Comparison of ENCODE assay signal across 17 cellular contexts in the genomic region with DNA sequence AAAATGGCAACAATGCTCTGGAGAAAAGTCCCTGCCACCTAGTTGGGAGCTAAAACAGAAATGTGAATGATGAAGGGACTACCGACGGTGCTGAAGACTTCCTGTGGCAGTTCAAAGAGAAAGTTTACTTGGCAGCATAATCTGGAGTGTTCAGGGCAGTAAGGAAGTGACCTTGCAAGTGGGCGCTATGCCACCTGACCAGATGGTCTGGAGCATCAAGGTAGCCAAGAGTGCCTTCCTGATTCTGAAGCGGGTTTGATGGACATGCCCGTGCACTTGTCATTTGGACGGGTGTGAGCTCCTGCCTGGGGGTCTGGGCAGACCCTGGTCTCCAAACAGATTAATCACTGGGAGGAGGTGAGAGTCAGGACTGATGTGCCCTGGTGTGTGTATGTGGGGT. TPM values are rescaled to one million over a fixed set of nuclear protein-coding genes. Genes with fewer than 3 reads are reported as not detected.
A peak's percentile ranks its signal among the peaks of the same experiment; 100 is the strongest.
DNase-seq lines count a peak whose midpoint lies in the region; ATAC-seq and TF ChIP-seq lines count a peak whose summit lies in the region.
"Had no signal": no experiment of that assay in that cellular context is flagged by ENCODE, and none has a peak within 500 bp of the region (broad histone marks: within the 10 kb centered on the region; RNA-seq: fewer than 3 reads in every experiment).

No MANE protein-coding gene starts in this region.

- peaks cover 13% of the 10 kb centered on the region for H3K79me1 ChIP-seq in neuronal stem cell (ENCODE audit: low read depth, low read length)

- H3K36me3 Mint-ChIP-seq in natural killer cell, result no peaks in the 10 kb centered on the region
- peaks cover 5% of the 10 kb centered on the region for H3K36me3 Mint-ChIP-seq in natural killer cell treated with Interleukin-12 subunit alpha and Interleukin-12 subunit beta and Interleukin-15 and Interleukin-18, amount 100 ng/mL, for 72 hours
- peaks cover 30% of the 10 kb centered on the region for H3K36me3 Mint-ChIP-seq in activated T-cell treated with anti-CD3 and anti-CD28 coated beads, Interleukin-2, amount 50 U/mL, for 24 hours (ENCODE audit: low read depth)

- no peak overlapping the region for H3K4me3 ChIP-seq in neuronal stem cell (ENCODE audit: low read length in 2 of 2)
- H3K4me3 ChIP-seq: SJSA1 had no signal

- DNase-seq in natural killer cell (no peak), cerebellar cortex (ENCODE audit: low spot score) (peak; percentile 68), neuronal stem cell (ENCODE audit: low spot score) (no peak), T1000 (lab: John Stamatoyannopoulos, UW) (no peak), HuH-7 (ENCODE audit: low spot score) (no peak)
- DNase-seq in natural killer cell treated with Interleukin-12 subunit alpha and Interleukin-12 subunit beta and Interleukin-15 and Interleukin-18, amount 100 ng/mL, for 72 hours (ENCODE audit: low spot score), result no peak
- no peak for DNase-seq in activated T-cell treated with anti-CD3 and anti-CD28 coated beads, Interleukin-2, amount 50 U/mL, for 24 hours
- DNase-seq: AML-193, Karpas-422, NCI-H1694, NCI-H2081, NCI-H2171 treated with DMSO at 0.1 percent for 48 hours, NCI-H526 had no signal

- peak overlapping the region; percentile 94 for H2AFZ ChIP-seq in neuronal stem cell (ENCODE audit: low read length)

- no peak overlapping the region for H3K23ac ChIP-seq in neuronal stem cell (ENCODE audit: low read depth, low read length, poor library complexity)

- no peak overlapping the region for H3K27ac Mint-ChIP-seq in natural killer cell
- no peak overlapping the region for H3K27ac Mint-ChIP-seq in natural killer cell treated with Interleukin-12 subunit alpha and Interleukin-12 subunit beta and Interleukin-15 and Interleukin-18, amount 100 ng/mL, for 72 hours
- no peak overlapping the region for H3K27ac Mint-ChIP-seq in activated T-cell treated with anti-CD3 and anti-CD28 coated beads, Interleukin-2, amount 50 U/mL, for 24 hours

- H3K27me3 Mint-ChIP-seq in natural killer cell (ENCODE audit: low read depth in 2 of 2), result peaks cover 22 to 43% of the 10 kb centered on the region in 2 donors
- H3K27me3 Mint-ChIP-seq in natural killer cell treated with Interleukin-12 subunit alpha and Interleukin-12 subunit beta and Interleukin-15 and Interleukin-18, amount 100 ng/mL, for 72 hours, result peaks cover 18 to 28% of the 10 kb centered on the region in 2 donors
- H3K27me3 Mint-ChIP-seq in activated T-cell treated with anti-CD3 and anti-CD28 coated beads, Interleukin-2, amount 50 U/mL, for 24 hours, result peaks cover 23% of the 10 kb centered on the region

- WGBS in neuronal stem cell (ENCODE audit: extremely low coverage in 2 of 2, insufficient read length in 2 of 2, insufficient replicate concordance in 1 of 2), 2 donors, result no CpG with 5 or more reads among the region's 6 CpGs

- H2AK5ac ChIP-seq in neuronal stem cell (ENCODE audit: low read depth, low read length), result no peak overlapping the region

- H3K4me1 Mint-ChIP-seq in natural killer cell, result peaks cover 5 to 23% of the 10 kb centered on the region in 2 donors
- peaks cover 8 to 14% of the 10 kb centered on the region in 2 donors for H3K4me1 Mint-ChIP-seq in natural killer cell treated with Interleukin-12 subunit alpha and Interleukin-12 subunit beta and Interleukin-15 and Interleukin-18, amount 100 ng/mL, for 72 hours (ENCODE audit: low read depth in 2 of 2)
- H3K4me1 Mint-ChIP-seq in activated T-cell treated with anti-CD3 and anti-CD28 coated beads, Interleukin-2, amount 50 U/mL, for 24 hours (ENCODE audit: low read depth), result peaks cover 25% of the 10 kb centered on the region

- H3K14ac ChIP-seq in neuronal stem cell (ENCODE audit: low read length), result no peak overlapping the region

- no peak overlapping the region for H3K18ac ChIP-seq in neuronal stem cell (ENCODE audit: low read length)

- peaks cover 4 to 10% of the 10 kb centered on the region in 2 donors for H3K4me1 ChIP-seq in neuronal stem cell (ENCODE audit: control insufficient read depth in 2 of 2, insufficient read depth in 1 of 2, low read depth in 1 of 2, low read length in 2 of 2)
- H3K4me1 ChIP-seq: SJSA1 had no signal

- no peak overlapping the region for H3K9ac ChIP-seq in neuronal stem cell (ENCODE audit: low read depth, low read length, poor library complexity)

- no peak overlapping the region for H3K4ac ChIP-seq in neuronal stem cell (ENCODE audit: low read length)

- no peak overlapping the region for H2BK12ac ChIP-seq in neuronal stem cell (ENCODE audit: low read length)

- intact Hi-C loops in natural killer cell (cut with micrococcal nuclease), result loop anchor here (5.0 to 10.0 kb wide), 2 partner anchors 913 to 1021 kb away; a partner anchor contains a TSS

- H2BK5ac ChIP-seq in neuronal stem cell (ENCODE audit: low read length), result no peak overlapping the region

- H2BK15ac ChIP-seq in neuronal stem cell (ENCODE audit: low read length), result no peak overlapping the region

- H3K4me2 ChIP-seq in neuronal stem cell (ENCODE audit: insufficient read depth, low read length, poor library complexity, severe bottlenecking), result no peak overlapping the region

- no peaks in the 10 kb centered on the region for H3K9me3 Mint-ChIP-seq in natural killer cell
- H3K9me3 Mint-ChIP-seq in natural killer cell treated with Interleukin-12 subunit alpha and Interleukin-12 subunit beta and Interleukin-15 and Interleukin-18, amount 100 ng/mL, for 72 hours, result no peaks in the 10 kb centered on the region
- H3K9me3 Mint-ChIP-seq in activated T-cell treated with anti-CD3 and anti-CD28 coated beads, Interleukin-2, amount 50 U/mL, for 24 hours, result peaks cover 15% of the 10 kb centered on the region

- no peak overlapping the region for H4K8ac ChIP-seq in neuronal stem cell (ENCODE audit: low read depth, low read length)

- H3K27ac ChIP-seq in neuronal stem cell (replicated peaks; ENCODE audit: low read length), result no peak overlapping the region
- H3K27ac ChIP-seq: C4-2B, SJSA1 had no signal

- H2BK120ac ChIP-seq in neuronal stem cell (ENCODE audit: low read depth, low read length), result no peak overlapping the region

- H3K36me3 ChIP-seq in neuronal stem cell (replicated peaks in 1 of 2; ENCODE audit: control insufficient read depth in 2 of 2, insufficient read depth in 2 of 2, low read length in 2 of 2), result peaks cover 11 to 21% of the 10 kb centered on the region in 2 donors

- peak overlapping the region; percentile 94 for H3K4me3 Mint-ChIP-seq in natural killer cell
- H3K4me3 Mint-ChIP-seq in natural killer cell treated with Interleukin-12 subunit alpha and Interleukin-12 subunit beta and Interleukin-15 and Interleukin-18, amount 100 ng/mL, for 72 hours, result no peak overlapping the region
- H3K4me3 Mint-ChIP-seq in activated T-cell treated with anti-CD3 and anti-CD28 coated beads, Interleukin-2, amount 50 U/mL, for 24 hours, result no peak overlapping the region

- no peak overlapping the region for H4K91ac ChIP-seq in neuronal stem cell (ENCODE audit: low read depth, low read length, poor library complexity)

- no peak for TF ChIP-seq CTCF in natural killer cell (IDR thresholded peaks at IDR 0.05)

- no peak for ATAC-seq in natural killer cell
- ATAC-seq in natural killer cell treated with Interleukin-12 subunit alpha and Interleukin-12 subunit beta and Interleukin-15 and Interleukin-18, amount 100 ng/mL, for 72 hours, result no peak
- no peak for ATAC-seq in HG02938 (IDR thresholded peaks at IDR 0.05; ENCODE audit: unreplicated experiment)
- ATAC-seq: Right ventricle myocardium inferior had no signal

- peaks cover 0 to 16% (median 2%) of the 10 kb centered on the region in 3 experiments for H3K27me3 ChIP-seq in neuronal stem cell (ENCODE audit: control insufficient read depth in 3 of 3, insufficient read depth in 3 of 3, low read depth in 1 of 3, low read length in 3 of 3)
- H3K27me3 ChIP-seq: SJSA1 had no signal

- no peaks in the 10 kb centered on the region for H3K9me3 ChIP-seq in neuronal stem cell (replicated peaks in 1 of 2; ENCODE audit: control insufficient read depth in 2 of 2, insufficient read depth in 1 of 2, low read depth in 1 of 2, low read length in 2 of 2)
- H3K9me3 ChIP-seq: SJSA1 had no signal

RNA-seq across cellular contexts. Expression of a gene that starts 1.8 kb away (rescaled TPM):
- total RNA-seq in natural killer cell, result 10 to 100 TPM; 65.4 to 76.6 (median 72.0) TPM
- total RNA-seq in natural killer cell treated with Interleukin-12 subunit alpha and Interleukin-12 subunit beta and Interleukin-15 and Interleukin-18, amount 100 ng/mL, for 72 hours, result 10 to 100 TPM; 62.2 to 68.8 TPM
- 15.4 TPM for polyA plus RNA-seq in neuronal stem cell (2013, experiment 1 of 2)
- 14.7 TPM for polyA plus RNA-seq in neuronal stem cell (2013, experiment 2 of 2)
